Comparison of ENCODE assay signal across 1 cellular context in genomic region chr4:123043013-123043412, GRCh38.
A peak's percentile ranks its signal among the peaks of the same experiment; 100 is the strongest.
TF ChIP-seq lines count a peak whose summit lies in the region.

No MANE protein-coding gene starts in this region.

TF ChIP-seq in GM12878, 131 proteins besides CTCF, POLR2A, EP300 and RAD21:
- TF ChIP-seq, protein P1, sequence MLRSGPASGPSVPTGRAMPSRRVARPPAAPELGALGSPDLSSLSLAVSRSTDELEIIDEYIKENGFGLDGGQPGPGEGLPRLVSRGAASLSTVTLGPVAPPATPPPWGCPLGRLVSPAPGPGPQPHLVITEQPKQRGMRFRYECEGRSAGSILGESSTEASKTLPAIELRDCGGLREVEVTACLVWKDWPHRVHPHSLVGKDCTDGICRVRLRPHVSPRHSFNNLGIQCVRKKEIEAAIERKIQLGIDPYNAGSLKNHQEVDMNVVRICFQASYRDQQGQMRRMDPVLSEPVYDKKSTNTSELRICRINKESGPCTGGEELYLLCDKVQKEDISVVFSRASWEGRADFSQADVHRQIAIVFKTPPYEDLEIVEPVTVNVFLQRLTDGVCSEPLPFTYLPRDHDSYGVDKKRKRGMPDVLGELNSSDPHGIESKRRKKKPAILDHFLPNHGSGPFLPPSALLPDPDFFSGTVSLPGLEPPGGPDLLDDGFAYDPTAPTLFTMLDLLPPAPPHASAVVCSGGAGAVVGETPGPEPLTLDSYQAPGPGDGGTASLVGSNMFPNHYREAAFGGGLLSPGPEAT (IDR thresholded peaks at IDR 0.05; ENCODE audit: low read depth): no peak
- TF ChIP-seq NFYA (IDR thresholded peaks at IDR 0.05; ENCODE audit: borderline replicate concordance, low read depth, low read length): no peak
- no peak for TF ChIP-seq IRF3 (IDR thresholded peaks at IDR 0.05)
- TF ChIP-seq CBX5 (IDR thresholded peaks at IDR 0.05; ENCODE audit: low read depth): peak; percentile 84; the same call in 1 of the 2 replicates
- TF ChIP-seq MAX (IDR thresholded peaks at IDR 0.05; ENCODE audit: low read depth, low read length): no peak
- TF ChIP-seq, protein P2, sequence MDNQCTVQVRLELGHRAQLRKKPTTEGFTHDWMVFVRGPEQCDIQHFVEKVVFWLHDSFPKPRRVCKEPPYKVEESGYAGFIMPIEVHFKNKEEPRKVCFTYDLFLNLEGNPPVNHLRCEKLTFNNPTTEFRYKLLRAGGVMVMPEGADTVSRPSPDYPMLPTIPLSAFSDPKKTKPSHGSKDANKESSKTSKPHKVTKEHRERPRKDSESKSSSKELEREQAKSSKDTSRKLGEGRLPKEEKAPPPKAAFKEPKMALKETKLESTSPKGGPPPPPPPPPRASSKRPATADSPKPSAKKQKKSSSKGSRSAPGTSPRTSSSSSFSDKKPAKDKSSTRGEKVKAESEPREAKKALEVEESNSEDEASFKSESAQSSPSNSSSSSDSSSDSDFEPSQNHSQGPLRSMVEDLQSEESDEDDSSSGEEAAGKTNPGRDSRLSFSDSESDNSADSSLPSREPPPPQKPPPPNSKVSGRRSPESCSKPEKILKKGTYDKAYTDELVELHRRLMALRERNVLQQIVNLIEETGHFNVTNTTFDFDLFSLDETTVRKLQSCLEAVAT (IDR thresholded peaks at IDR 0.05): no peak
- no peak for TF ChIP-seq YY1 (IDR thresholded peaks at IDR 0.05; ENCODE audit: low read depth, low read length)
